In the genomic region with DNA sequence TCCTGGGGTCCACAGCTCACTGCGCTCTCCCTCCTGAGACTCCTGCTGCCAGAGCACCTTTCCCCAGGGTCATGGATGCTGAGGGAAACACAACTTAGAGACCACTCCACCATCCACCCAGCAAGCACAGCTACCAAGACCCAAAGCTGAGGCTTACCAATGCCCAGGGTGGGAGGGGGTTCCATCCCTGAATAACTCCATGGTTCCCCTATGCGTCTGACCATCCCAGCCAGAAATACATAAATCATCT, we compare ENCODE assay signal across 1 cellular context.
TF ChIP-seq lines count a peak whose summit lies in the region.

No MANE protein-coding gene starts in this region.

TF ChIP-seq in GM23338, 12 proteins besides CTCF, POLR2A, EP300 and RAD21 (continued from another document):
- TF ChIP-seq, protein P1, sequence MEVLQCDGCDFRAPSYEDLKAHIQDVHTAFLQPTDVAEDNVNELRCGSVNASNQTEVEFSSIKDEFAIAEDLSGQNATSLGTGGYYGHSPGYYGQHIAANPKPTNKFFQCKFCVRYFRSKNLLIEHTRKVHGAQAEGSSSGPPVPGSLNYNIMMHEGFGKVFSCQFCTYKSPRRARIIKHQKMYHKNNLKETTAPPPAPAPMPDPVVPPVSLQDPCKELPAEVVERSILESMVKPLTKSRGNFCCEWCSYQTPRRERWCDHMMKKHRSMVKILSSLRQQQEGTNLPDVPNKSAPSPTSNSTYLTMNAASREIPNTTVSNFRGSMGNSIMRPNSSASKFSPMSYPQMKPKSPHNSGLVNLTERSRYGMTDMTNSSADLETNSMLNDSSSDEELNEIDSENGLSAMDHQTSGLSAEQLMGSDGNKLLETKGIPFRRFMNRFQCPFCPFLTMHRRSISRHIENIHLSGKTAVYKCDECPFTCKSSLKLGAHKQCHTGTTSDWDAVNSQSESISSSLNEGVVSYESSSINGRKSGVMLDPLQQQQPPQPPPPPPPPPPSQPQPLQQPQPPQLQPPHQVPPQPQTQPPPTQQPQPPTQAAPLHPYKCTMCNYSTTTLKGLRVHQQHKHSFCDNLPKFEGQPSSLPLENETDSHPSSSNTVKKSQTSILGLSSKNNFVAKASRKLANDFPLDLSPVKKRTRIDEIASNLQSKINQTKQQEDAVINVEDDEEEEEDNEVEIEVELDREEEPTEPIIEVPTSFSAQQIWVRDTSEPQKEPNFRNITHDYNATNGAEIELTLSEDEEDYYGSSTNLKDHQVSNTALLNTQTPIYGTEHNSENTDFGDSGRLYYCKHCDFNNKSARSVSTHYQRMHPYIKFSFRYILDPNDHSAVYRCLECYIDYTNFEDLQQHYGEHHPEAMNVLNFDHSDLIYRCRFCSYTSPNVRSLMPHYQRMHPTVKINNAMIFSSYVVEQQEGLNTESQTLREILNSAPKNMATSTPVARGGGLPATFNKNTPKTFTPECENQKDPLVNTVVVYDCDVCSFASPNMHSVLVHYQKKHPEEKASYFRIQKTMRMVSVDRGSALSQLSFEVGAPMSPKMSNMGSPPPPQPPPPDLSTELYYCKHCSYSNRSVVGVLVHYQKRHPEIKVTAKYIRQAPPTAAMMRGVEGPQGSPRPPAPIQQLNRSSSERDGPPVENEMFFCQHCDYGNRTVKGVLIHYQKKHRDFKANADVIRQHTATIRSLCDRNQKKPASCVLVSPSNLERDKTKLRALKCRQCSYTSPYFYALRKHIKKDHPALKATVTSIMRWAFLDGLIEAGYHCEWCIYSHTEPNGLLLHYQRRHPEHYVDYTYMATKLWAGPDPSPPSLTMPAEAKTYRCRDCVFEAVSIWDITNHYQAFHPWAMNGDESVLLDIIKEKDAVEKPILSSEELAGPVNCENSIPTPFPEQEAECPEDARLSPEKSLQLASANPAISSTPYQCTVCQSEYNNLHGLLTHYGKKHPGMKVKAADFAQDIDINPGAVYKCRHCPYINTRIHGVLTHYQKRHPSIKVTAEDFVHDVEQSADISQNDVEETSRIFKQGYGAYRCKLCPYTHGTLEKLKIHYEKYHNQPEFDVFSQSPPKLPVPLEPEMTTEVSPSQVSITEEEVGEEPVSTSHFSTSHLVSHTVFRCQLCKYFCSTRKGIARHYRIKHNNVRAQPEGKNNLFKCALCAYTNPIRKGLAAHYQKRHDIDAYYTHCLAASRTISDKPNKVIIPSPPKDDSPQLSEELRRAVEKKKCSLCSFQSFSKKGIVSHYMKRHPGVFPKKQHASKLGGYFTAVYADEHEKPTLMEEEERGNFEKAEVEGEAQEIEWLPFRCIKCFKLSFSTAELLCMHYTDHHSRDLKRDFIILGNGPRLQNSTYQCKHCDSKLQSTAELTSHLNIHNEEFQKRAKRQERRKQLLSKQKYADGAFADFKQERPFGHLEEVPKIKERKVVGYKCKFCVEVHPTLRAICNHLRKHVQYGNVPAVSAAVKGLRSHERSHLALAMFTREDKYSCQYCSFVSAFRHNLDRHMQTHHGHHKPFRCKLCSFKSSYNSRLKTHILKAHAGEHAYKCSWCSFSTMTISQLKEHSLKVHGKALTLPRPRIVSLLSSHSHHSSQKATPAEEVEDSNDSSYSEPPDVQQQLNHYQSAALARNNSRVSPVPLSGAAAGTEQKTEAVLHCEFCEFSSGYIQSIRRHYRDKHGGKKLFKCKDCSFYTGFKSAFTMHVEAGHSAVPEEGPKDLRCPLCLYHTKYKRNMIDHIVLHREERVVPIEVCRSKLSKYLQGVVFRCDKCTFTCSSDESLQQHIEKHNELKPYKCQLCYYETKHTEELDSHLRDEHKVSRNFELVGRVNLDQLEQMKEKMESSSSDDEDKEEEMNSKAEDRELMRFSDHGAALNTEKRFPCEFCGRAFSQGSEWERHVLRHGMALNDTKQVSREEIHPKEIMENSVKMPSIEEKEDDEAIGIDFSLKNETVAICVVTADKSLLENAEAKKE (CRISPR knock-in tag; IDR thresholded peaks at IDR 0.05): no peak
- TF ChIP-seq, protein P2, sequence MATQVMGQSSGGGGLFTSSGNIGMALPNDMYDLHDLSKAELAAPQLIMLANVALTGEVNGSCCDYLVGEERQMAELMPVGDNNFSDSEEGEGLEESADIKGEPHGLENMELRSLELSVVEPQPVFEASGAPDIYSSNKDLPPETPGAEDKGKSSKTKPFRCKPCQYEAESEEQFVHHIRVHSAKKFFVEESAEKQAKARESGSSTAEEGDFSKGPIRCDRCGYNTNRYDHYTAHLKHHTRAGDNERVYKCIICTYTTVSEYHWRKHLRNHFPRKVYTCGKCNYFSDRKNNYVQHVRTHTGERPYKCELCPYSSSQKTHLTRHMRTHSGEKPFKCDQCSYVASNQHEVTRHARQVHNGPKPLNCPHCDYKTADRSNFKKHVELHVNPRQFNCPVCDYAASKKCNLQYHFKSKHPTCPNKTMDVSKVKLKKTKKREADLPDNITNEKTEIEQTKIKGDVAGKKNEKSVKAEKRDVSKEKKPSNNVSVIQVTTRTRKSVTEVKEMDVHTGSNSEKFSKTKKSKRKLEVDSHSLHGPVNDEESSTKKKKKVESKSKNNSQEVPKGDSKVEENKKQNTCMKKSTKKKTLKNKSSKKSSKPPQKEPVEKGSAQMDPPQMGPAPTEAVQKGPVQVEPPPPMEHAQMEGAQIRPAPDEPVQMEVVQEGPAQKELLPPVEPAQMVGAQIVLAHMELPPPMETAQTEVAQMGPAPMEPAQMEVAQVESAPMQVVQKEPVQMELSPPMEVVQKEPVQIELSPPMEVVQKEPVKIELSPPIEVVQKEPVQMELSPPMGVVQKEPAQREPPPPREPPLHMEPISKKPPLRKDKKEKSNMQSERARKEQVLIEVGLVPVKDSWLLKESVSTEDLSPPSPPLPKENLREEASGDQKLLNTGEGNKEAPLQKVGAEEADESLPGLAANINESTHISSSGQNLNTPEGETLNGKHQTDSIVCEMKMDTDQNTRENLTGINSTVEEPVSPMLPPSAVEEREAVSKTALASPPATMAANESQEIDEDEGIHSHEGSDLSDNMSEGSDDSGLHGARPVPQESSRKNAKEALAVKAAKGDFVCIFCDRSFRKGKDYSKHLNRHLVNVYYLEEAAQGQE (IDR thresholded peaks at IDR 0.05; ENCODE audit: unreplicated experiment): no peak
- TF ChIP-seq EZH2 (IDR thresholded peaks at IDR 0.05; ENCODE audit: low read depth, unreplicated experiment) (no peak), POLR2AphosphoS5 (IDR thresholded peaks at IDR 0.05; ENCODE audit: low read depth) (no peak), CREB1 (CRISPR knock-in tag; IDR thresholded peaks at IDR 0.05; ENCODE audit: low read depth) (no peak), EZH2phosphoT487 (IDR thresholded peaks at IDR 0.05; ENCODE audit: unreplicated experiment) (no peak), ZNF331 (CRISPR knock-in tag; IDR thresholded peaks at IDR 0.05; ENCODE audit: low read depth) (no peak), NANOG (IDR thresholded peaks at IDR 0.05; ENCODE audit: borderline replicate concordance) (no peak), ZNF114 (CRISPR knock-in tag; IDR thresholded peaks at IDR 0.05) (no peak), STAT1 (IDR thresholded peaks at IDR 0.05; ENCODE audit: unreplicated experiment) (no peak)
- TF ChIP-seq, protein P3, sequence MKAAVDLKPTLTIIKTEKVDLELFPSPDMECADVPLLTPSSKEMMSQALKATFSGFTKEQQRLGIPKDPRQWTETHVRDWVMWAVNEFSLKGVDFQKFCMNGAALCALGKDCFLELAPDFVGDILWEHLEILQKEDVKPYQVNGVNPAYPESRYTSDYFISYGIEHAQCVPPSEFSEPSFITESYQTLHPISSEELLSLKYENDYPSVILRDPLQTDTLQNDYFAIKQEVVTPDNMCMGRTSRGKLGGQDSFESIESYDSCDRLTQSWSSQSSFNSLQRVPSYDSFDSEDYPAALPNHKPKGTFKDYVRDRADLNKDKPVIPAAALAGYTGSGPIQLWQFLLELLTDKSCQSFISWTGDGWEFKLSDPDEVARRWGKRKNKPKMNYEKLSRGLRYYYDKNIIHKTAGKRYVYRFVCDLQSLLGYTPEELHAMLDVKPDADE (IDR thresholded peaks at IDR 0.05): no peak
TF ChIP-seq in GM23338: peak in this region for 0.
